Comparison of ENCODE assay signal across 30 cellular contexts in the genomic region with DNA sequence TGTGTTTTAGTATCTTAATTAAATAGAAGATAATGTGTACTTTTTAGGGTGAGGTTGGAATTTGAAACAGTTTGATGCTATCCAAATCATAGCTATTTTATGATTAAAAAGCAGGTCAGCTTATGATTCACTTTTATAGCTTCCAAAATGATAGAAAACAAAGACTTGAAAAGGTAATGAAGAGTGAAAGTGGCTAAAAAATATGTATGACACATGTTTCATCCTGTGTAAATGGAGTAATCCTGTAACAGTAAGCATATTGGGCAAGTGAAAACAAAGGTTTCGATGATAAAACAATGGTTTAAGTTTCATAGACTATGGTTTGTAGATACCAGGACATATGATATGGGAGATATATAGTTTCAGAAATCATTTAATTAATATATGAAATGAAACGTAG.
"Had no signal": no experiment of that assay in that cellular context is flagged by ENCODE, and none has a peak within 500 bp of the region (broad histone marks: within the 10 kb centered on the region; RNA-seq: fewer than 3 reads in every experiment).

No MANE protein-coding gene starts in this region.

- FAIRE-seq: astrocyte had no signal

- H3K27me3 ChIP-seq: brain microvascular endothelial cell, gastrocnemius medialis, heart left ventricle had no signal

- ATAC-seq: activated CD4-positive, CD25-positive, alpha-beta regulatory T cell treated with anti-CD3 and anti-CD28 coated beads, Interleukin-2, amount 50 U/mL, for 24 hours; activated CD8-positive, alpha-beta T cell treated with anti-CD3 and anti-CD28 coated beads for 36 hours; activated T-cell treated with anti-CD3 and anti-CD28 coated beads, Interleukin-2, amount 50 U/mL, for 4 hours; activated T-helper 17 cell treated with anti-CD3 and anti-CD28 coated beads, Interleukin-2, amount 50 U/mL, for 72 hours; effector memory CD8-positive, alpha-beta T cell; esophagus mucosa; gastrocnemius medialis; heart left ventricle; T-cell had no signal

- H3K9me3 ChIP-seq: gastrocnemius medialis, heart left ventricle had no signal

- H3K27ac ChIP-seq: brain microvascular endothelial cell, gastrocnemius medialis, heart left ventricle, WERI-Rb-1 had no signal

- H3K4me3 ChIP-seq: gastrocnemius medialis, heart left ventricle had no signal

- H3K36me3 ChIP-seq: brain microvascular endothelial cell, gastrocnemius medialis, heart left ventricle, WERI-Rb-1 had no signal

- H3K4me1 ChIP-seq: gastrocnemius medialis, heart left ventricle had no signal

- DNase-seq: activated B cell treated with CpG ODN at 0.5 μM for 24 hours; activated CD4-positive, alpha-beta T cell treated with anti-CD3 and anti-CD28 coated beads for 48 hours; activated CD4-positive, alpha-beta T cell treated with anti-CD3 and anti-CD28 coated beads, Interleukin-2, amount 50 U/mL, for 1 hour; activated CD4-positive, alpha-beta T cell treated with anti-CD3 and anti-CD28 coated beads, Interleukin-2, amount 50 U/mL, for 48 hours; activated CD8-positive, alpha-beta memory T cell treated with anti-CD3 and anti-CD28 coated beads for 24 hours; activated CD8-positive, alpha-beta T cell treated with anti-CD3 and anti-CD28 coated beads for 36 hours; activated effector memory CD4-positive, alpha-beta T cell treated with Interleukin-2 at 50 U/mL for 16 hours; activated gamma-delta T cell treated with Interleukin-2 at 50 U/mL for 16 hours; activated naive CD4-positive, alpha-beta T cell treated with anti-CD3 and anti-CD28 coated beads, Interleukin-2, amount 50 U/mL, for 16 hours; activated naive CD4-positive, alpha-beta T cell treated with Interleukin-2 at 50 U/mL for 16 hours; activated T-cell treated with anti-CD3 and anti-CD28 coated beads, Interleukin-2, amount 50 U/mL, for 4 hours; amniotic stem cell; anterior cingulate cortex; brain microvascular endothelial cell; caudate nucleus; cortex of kidney; dermis blood vessel endothelial cell; effector CD4-positive, alpha-beta T cell; effector memory CD8-positive, alpha-beta T cell; foreskin fibroblast; gastrocnemius medialis; glutamatergic neuron; heart left ventricle; T-cell; T1000; WERI-Rb-1 had no signal
